In the genomic region with DNA sequence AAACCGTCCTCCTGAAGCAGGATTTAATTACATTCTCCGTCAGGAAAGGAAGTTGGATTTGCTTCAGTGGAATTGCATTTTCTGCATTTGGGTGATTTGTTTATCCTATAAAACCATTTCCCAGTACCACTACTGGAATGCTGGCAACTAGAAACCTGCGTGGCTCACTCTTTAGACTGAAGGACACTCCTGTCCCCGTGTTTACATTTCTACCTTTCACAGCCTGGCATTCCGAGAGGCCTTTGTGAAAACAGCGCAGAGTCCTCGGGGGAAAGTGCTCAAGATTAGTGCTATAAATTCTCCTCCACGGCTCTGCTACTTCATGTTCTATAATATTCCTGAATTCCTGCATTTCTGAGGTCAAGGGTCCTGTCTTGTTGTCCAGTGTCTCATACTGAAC, we compare ENCODE assay signal across 30 cellular contexts.
"Had no signal": no experiment of that assay in that cellular context is flagged by ENCODE, and none has a peak within 500 bp of the region (broad histone marks: within the 10 kb centered on the region; RNA-seq: fewer than 3 reads in every experiment).

No MANE protein-coding gene starts in this region.

- DNase-seq: activated CD4-positive, alpha-beta memory T cell treated with anti-CD3 and anti-CD28 coated beads, Interleukin-2, amount 10 ng/mL, durations not matched to agents 7 days and 5 days; activated CD4-positive, alpha-beta T cell treated with anti-CD3 and anti-CD28 coated beads, Interleukin-2, amount 10 ng/mL, durations not matched to agents 7 days and 5 days; activated CD4-positive, CD25-positive, alpha-beta regulatory T cell treated with anti-CD3 and anti-CD28 coated beads, Interleukin-2, amount 50 U/mL, for 72 hours; activated CD8-positive, alpha-beta memory T cell treated with anti-CD3 and anti-CD28 coated beads, Interleukin-2, amount 50 U/mL, for 48 hours; activated gamma-delta T cell; activated naive CD4-positive, alpha-beta T cell treated with anti-CD3 and anti-CD28 coated beads, Interleukin-2, amount 10 ng/mL, durations not matched to agents 7 days and 5 days; activated naive CD8-positive, alpha-beta T cell treated with anti-CD3 and anti-CD28 coated beads, Interleukin-2, amount 10 ng/mL, durations not matched to agents 7 days and 5 days; activated T-cell treated with anti-CD3 and anti-CD28 coated beads, Interleukin-2, amount 50 U/mL, for 24 hours; cerebellar nuclear complex; colonic mucosa; effector CD8-positive, alpha-beta T cell; esophagus squamous epithelium; foreskin melanocyte; left ventricle myocardium inferior; mucosa of descending colon; ovary; retina; stimulated activated CD4-positive, alpha-beta T cell treated with anti-CD3 and anti-CD28 coated beads, Interleukin-15, amount 100 ng/mL, for 24 hours; stimulated activated CD4-positive, alpha-beta T cell treated with anti-CD3 and anti-CD28 coated beads, Interleukin-2, amount 100 ng/mL, for 24 hours; stimulated activated naive B cell treated with anti-CD40 and anti-IgM and Interleukin-4, amounts not matched to agents 10 μg/mL and 1 μg/mL and 100 μg/mL, for 72 hours; T-helper 17 cell; T1000; testis had no signal

- H3K4me3 ChIP-seq: ascending aorta, cardiac muscle cell, colonic mucosa, esophagus squamous epithelium, left ventricle myocardium inferior, mucosa of descending colon, ovary, smooth muscle cell, testis had no signal

- H3K4me2 ChIP-seq: smooth muscle cell had no signal

- ATAC-seq: mucosa of descending colon; natural killer cell treated with Interleukin-12 subunit alpha and Interleukin-12 subunit beta and Interleukin-15 and Interleukin-18, amount 100 ng/mL, for 72 hours; stimulated activated naive B cell treated with anti-CD40 and anti-IgM and Interleukin-4, amounts not matched to agents 10 μg/mL and 1 μg/mL and 100 μg/mL, for 72 hours; T-helper 17 cell had no signal

- H3K27me3 ChIP-seq: ascending aorta, cardiac muscle cell, colonic mucosa, esophagus squamous epithelium, ovary, testis had no signal

- H3K36me3 ChIP-seq: ascending aorta, cardiac muscle cell, colonic mucosa, esophagus squamous epithelium, left ventricle myocardium inferior, ovary had no signal

- H3K27ac ChIP-seq: ascending aorta, cardiac muscle cell, colonic mucosa, epithelial cell of prostate, esophagus squamous epithelium, left ventricle myocardium inferior, ovary, testis had no signal

- H3K9me3 ChIP-seq: colonic mucosa, mucosa of descending colon, ovary, testis had no signal

- FAIRE-seq: endometrium, islet of Langerhans had no signal

- H3K4me1 ChIP-seq: colonic mucosa, left ventricle myocardium inferior, testis had no signal
